Comparison of ENCODE assay signal across 36 cellular contexts in the genomic region with DNA sequence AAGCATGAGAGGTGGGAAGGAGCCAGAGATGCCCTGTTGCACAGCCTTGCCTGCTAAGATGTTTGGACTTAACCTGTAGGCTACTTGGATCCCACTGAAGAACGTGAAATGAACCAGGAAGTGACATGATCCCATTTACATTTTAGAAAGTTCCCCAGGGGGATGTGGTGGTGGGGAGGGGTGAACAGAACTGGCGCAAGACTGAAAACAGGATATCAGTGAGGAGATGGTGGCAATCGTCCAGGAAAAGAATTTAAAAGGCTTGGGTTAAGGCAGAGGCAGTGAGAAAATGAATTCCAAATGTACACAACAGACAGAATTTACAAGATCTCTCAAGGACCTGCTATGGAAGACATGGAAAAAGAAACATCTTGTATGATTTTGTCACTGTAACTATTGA. TPM values are rescaled to one million over a fixed set of nuclear protein-coding genes. Genes with fewer than 3 reads are reported as not detected.
DNase-seq lines count a peak whose midpoint lies in the region; ATAC-seq and TF ChIP-seq lines count a peak whose summit lies in the region.
"Had no signal": no experiment of that assay in that cellular context is flagged by ENCODE, and none has a peak within 500 bp of the region (broad histone marks: within the 10 kb centered on the region; RNA-seq: fewer than 3 reads in every experiment).

No MANE protein-coding gene starts in this region.

- H3K27me3 ChIP-seq in hepatocyte (no peaks in the 10 kb centered on the region), upper lobe of right lung (no peaks in the 10 kb centered on the region)
- H3K27me3 ChIP-seq: colonic mucosa, suprapubic skin, upper lobe of left lung had no signal

- no TSS peak for BruUV-seq in OCI-LY7 (replicated peaks; lab: Mats Ljungman, UMichigan)

- POLR2A ChIA-PET in OCI-LY7 (lab: Charles Lee): no interaction called here

- CTCF ChIA-PET in OCI-LY7 (lab: Charles Lee; ENCODE audit: unreplicated experiment): no interaction called here

- TF ChIP-seq CTCF in chondrocyte (IDR thresholded peaks at IDR 0.05) (no peak), hepatocyte (IDR thresholded peaks at IDR 0.05; ENCODE audit: poor library complexity) (no peak), upper lobe of right lung (IDR thresholded peaks at IDR 0.05) (no peak), OCI-LY7 (conservative IDR thresholded peaks at IDR 0.05; ENCODE audit: low read length) (no peak)

- H4K20me1 ChIP-seq in hepatocyte (ENCODE audit: insufficient read depth, poor library complexity, severe bottlenecking): no peaks in the 10 kb centered on the region
- no peaks in the 10 kb centered on the region for H4K20me1 ChIP-seq in OCI-LY7 (ENCODE audit: insufficient read depth, low read length)

- peaks cover 6% of the 10 kb centered on the region for H3K27me3 Mint-ChIP-seq in chondrocyte (ENCODE audit: low read depth)

- H3K4me2 ChIP-seq in hepatocyte (no peak overlapping the region), OCI-LY7 (ENCODE audit: low read length) (no peak overlapping the region)

- peak overlapping the region; percentile 29 for H3K27ac Mint-ChIP-seq in chondrocyte (ENCODE audit: unreplicated experiment)
- H3K27ac Mint-ChIP-seq: activated CD4-positive, alpha-beta T cell treated with anti-CD3 and anti-CD28 coated beads, Interleukin-2, amount 10 ng/mL, durations not matched to agents 24 days and 14 days; activated naive CD4-positive, alpha-beta T cell treated with anti-CD3 and anti-CD28 coated beads, Interleukin-2, amount 50 U/mL, for 72 hours; WTC11 had no signal

- H3K9me3 ChIP-seq in hepatocyte (ENCODE audit: low read depth): no peaks in the 10 kb centered on the region
- H3K9me3 ChIP-seq in upper lobe of right lung: no peaks in the 10 kb centered on the region
- no peaks in the 10 kb centered on the region for H3K9me3 ChIP-seq in OCI-LY7 (ENCODE audit: low read length)
- H3K9me3 ChIP-seq: colonic mucosa, suprapubic skin, upper lobe of left lung had no signal

- H3K9me2 ChIP-seq in hepatocyte (replicated peaks; ENCODE audit: insufficient read depth): no peaks in the 10 kb centered on the region
- no peaks in the 10 kb centered on the region for H3K9me2 ChIP-seq in OCI-LY7 (ENCODE audit: insufficient read depth, low read length)

- H3K4me3 ChIP-seq in hepatocyte (no peak overlapping the region), upper lobe of right lung (no peak overlapping the region), OCI-LY7 (ENCODE audit: low read depth, low read length, poor library complexity, severe bottlenecking) (no peak overlapping the region)
- H3K4me3 ChIP-seq: colonic mucosa, lung, suprapubic skin, upper lobe of left lung had no signal

- no peak overlapping the region for H2AFZ ChIP-seq in hepatocyte
- no peak overlapping the region for H2AFZ ChIP-seq in OCI-LY7 (ENCODE audit: low read length)
- H2AFZ ChIP-seq: parathyroid adenoma had no signal

- intact Hi-C loops in upper lobe of right lung (cut with DNase I) (no loop called here), OCI-LY7 (cut with micrococcal nuclease; ENCODE audit: unreplicated experiment) (no loop called here)

- peaks cover 2% of the 10 kb centered on the region for H3K36me3 Mint-ChIP-seq in chondrocyte (ENCODE audit: low read depth)
- H3K36me3 Mint-ChIP-seq: activated naive CD4-positive, alpha-beta T cell treated with anti-CD3 and anti-CD28 coated beads, Interleukin-2, amount 50 U/mL, for 72 hours; WTC11 had no signal

- H3K27ac ChIP-seq in hepatocyte: peak overlapping the region; percentile 4
- H3K27ac ChIP-seq in upper lobe of right lung: no peak overlapping the region
- no peak overlapping the region for H3K27ac ChIP-seq in OCI-LY7 (ENCODE audit: low read depth, low read length, poor library complexity, severe bottlenecking)
- H3K27ac ChIP-seq: C4-2B, colonic mucosa, epithelial cell of prostate, parathyroid adenoma, suprapubic skin, upper lobe of left lung had no signal

- H3K79me2 ChIP-seq in hepatocyte (no peaks in the 10 kb centered on the region), OCI-LY7 (ENCODE audit: insufficient read depth, low read depth, low read length) (no peaks in the 10 kb centered on the region)
- H3K79me2 ChIP-seq: parathyroid adenoma had no signal

- peaks cover 10% of the 10 kb centered on the region for H3K4me1 Mint-ChIP-seq in chondrocyte (ENCODE audit: low read depth)
- H3K4me1 Mint-ChIP-seq: activated CD4-positive, alpha-beta T cell treated with anti-CD3 and anti-CD28 coated beads, Interleukin-2, amount 10 ng/mL, durations not matched to agents 24 days and 14 days; WTC11 had no signal

- DNase-seq in EH (ENCODE audit: low read depth): peak; percentile 47
- peak; percentile 3 for DNase-seq in MV-4-11 (lab: John Stamatoyannopoulos, UW)
- DNase-seq in chondrocyte (ENCODE audit: low spot score): no peak
- DNase-seq in hepatocyte (ENCODE audit: low spot score): no peak
- no peak for DNase-seq in upper lobe of right lung
- DNase-seq in left lobe of liver (ENCODE audit: low spot score): no peak
- no peak for DNase-seq in OCI-LY7 (ENCODE audit: low spot score)
- DNase-seq: activated CD4-positive, alpha-beta T cell treated with anti-CD3 and anti-CD28 coated beads, Interleukin-2, amount 10 ng/mL, durations not matched to agents 24 days and 14 days; activated CD8-positive, alpha-beta memory T cell treated with anti-CD3 and anti-CD28 coated beads for 24 hours; anterior cingulate cortex; colonic mucosa; effector CD8-positive, alpha-beta T cell; KG1; kidney glomerular epithelial cell; MM.1S; NCI-H1417; NCI-H2029 treated with DMSO at 0.1 percent for 48 hours; NCI-H345; SHP77; small intestine; stimulated activated naive CD4-positive, alpha-beta T cell; SW 1271; T-helper 9 cell; upper lobe of left lung had no signal

- peaks cover 6% of the 10 kb centered on the region for H3K4me1 ChIP-seq in hepatocyte (ENCODE audit: insufficient read depth)
- no peaks in the 10 kb centered on the region for H3K4me1 ChIP-seq in upper lobe of right lung
- no peaks in the 10 kb centered on the region for H3K4me1 ChIP-seq in OCI-LY7 (ENCODE audit: insufficient read depth, low read length, poor library complexity, severe bottlenecking)
- H3K4me1 ChIP-seq: colonic mucosa, parathyroid adenoma, suprapubic skin, upper lobe of left lung had no signal

- no peak overlapping the region for H3K4me3 Mint-ChIP-seq in chondrocyte (ENCODE audit: unreplicated experiment)
- H3K4me3 Mint-ChIP-seq: activated CD4-positive, alpha-beta T cell treated with anti-CD3 and anti-CD28 coated beads, Interleukin-2, amount 10 ng/mL, durations not matched to agents 24 days and 14 days; WTC11 had no signal

- no peaks in the 10 kb centered on the region for H3K9me3 Mint-ChIP-seq in chondrocyte (ENCODE audit: low read depth)
- H3K9me3 Mint-ChIP-seq: activated CD4-positive, alpha-beta T cell treated with anti-CD3 and anti-CD28 coated beads, Interleukin-2, amount 10 ng/mL, durations not matched to agents 24 days and 14 days; WTC11 had no signal

- no peak for ATAC-seq in upper lobe of right lung
- ATAC-seq in left lobe of liver: no peak
- no peak for ATAC-seq in HG02840 (IDR thresholded peaks at IDR 0.05; ENCODE audit: low FRiP score, unreplicated experiment)
- ATAC-seq: activated naive CD4-positive, alpha-beta T cell treated with anti-CD3 and anti-CD28 coated beads, Interleukin-2, amount 50 U/mL, for 72 hours; Panc1; WTC11 had no signal

- WGBS in hepatocyte (ENCODE audit: low lambda C conversion rate, missing lambda C conversion rate): 46% methylated on average over 3 of the region's 3 CpGs

- H3K36me3 ChIP-seq in hepatocyte (replicated peaks; ENCODE audit: insufficient read depth, low read depth): no peaks in the 10 kb centered on the region
- no peaks in the 10 kb centered on the region for H3K36me3 ChIP-seq in upper lobe of right lung
- no peaks in the 10 kb centered on the region for H3K36me3 ChIP-seq in OCI-LY7 (ENCODE audit: insufficient read depth, low read length)
- H3K36me3 ChIP-seq: colonic mucosa, suprapubic skin, upper lobe of left lung had no signal

RNA-seq across cellular contexts. Expression of a gene that starts 42.3 kb away (rescaled TPM):
- total RNA-seq in chondrocyte (0.27 to 0.29 TPM (median 0.28 TPM) in 3 replicates), hepatocyte (21.5 and 25.1 TPM in 2 replicates), upper lobe of right lung (5.8 TPM), left lobe of liver (1.9 TPM), OCI-LY7 (2022) (not detected in 2 replicates)
- 11.4 and 15.3 TPM in 2 replicates for polyA plus RNA-seq in hepatocyte
- not detected in 2 replicates for total RNA-seq in OCI-LY7 (2014; rRNA removed; shearing (Covaris generic))
- total RNA-seq: activated CD4-positive, alpha-beta T cell treated with anti-CD3 and anti-CD28 coated beads, Interleukin-2, amount 10 ng/mL, durations not matched to agents 24 days and 14 days; activated naive CD4-positive, alpha-beta T cell treated with anti-CD3 and anti-CD28 coated beads, Interleukin-2, amount 50 U/mL, for 72 hours; bronchial epithelial cell; suprapubic skin had no signal
- polyA plus RNA-seq: neural cell had no signal

RNA-seq across cellular contexts. Expression of a gene that starts 46.8 kb away (rescaled TPM):
- total RNA-seq in chondrocyte (0.60 to 1.4 TPM (median 1.2 TPM) in 3 replicates), hepatocyte (14.0 and 17.8 TPM in 2 replicates), upper lobe of right lung (11.6 TPM), left lobe of liver (1.7 TPM), OCI-LY7 (2022) (not detected in 2 replicates)
- polyA plus RNA-seq in hepatocyte: 14.8 and 17.3 TPM in 2 replicates
- total RNA-seq in OCI-LY7 (2014; rRNA removed; shearing (Covaris generic)): not detected in 2 replicates
- total RNA-seq: activated CD4-positive, alpha-beta T cell treated with anti-CD3 and anti-CD28 coated beads, Interleukin-2, amount 10 ng/mL, durations not matched to agents 24 days and 14 days; activated naive CD4-positive, alpha-beta T cell treated with anti-CD3 and anti-CD28 coated beads, Interleukin-2, amount 50 U/mL, for 72 hours; bronchial epithelial cell; HT1080 had no signal
- polyA plus RNA-seq: neural cell had no signal

Comparison
In these comparisons a context has a peak if more than half of its experiments do, and no peak if none do; other contexts are left out.
1. DNase-seq: peak in EH (single experiment) and MV-4-11 (single experiment); none in chondrocyte (single experiment), hepatocyte (single experiment), upper lobe of right lung (single experiment), left lobe of liver (single experiment) and OCI-LY7 (single experiment).